9 cellular contexts compared by ENCODE assay signal in genomic region chr18:33440011-33440383, GRCh38. TPM values are rescaled to one million over a fixed set of nuclear protein-coding genes. Genes with fewer than 3 reads are reported as not detected.
A peak's percentile ranks its signal among the peaks of the same experiment; 100 is the strongest.
DNase-seq lines count a peak whose midpoint lies in the region; ATAC-seq and TF ChIP-seq lines count a peak whose summit lies in the region.
"Had no signal": no experiment of that assay in that cellular context is flagged by ENCODE, and none has a peak within 500 bp of the region (broad histone marks: within the 10 kb centered on the region; RNA-seq: fewer than 3 reads in every experiment).

No MANE protein-coding gene starts in this region.

- peak overlapping the region; percentile 79 for H3K4me3 Mint-ChIP-seq in glutamatergic neuron (ENCODE audit: unreplicated experiment)

- H3F3A ChIP-seq in SK-N-SH (replicated peaks; ENCODE audit: insufficient read depth) (no peaks in the 10 kb centered on the region), MM.1S (ENCODE audit: insufficient read depth, low read length) (no peaks in the 10 kb centered on the region)

- H3K36me3 Mint-ChIP-seq in glutamatergic neuron (ENCODE audit: unreplicated experiment), result no peaks in the 10 kb centered on the region

- intact Hi-C loops in ovary (cut with DNase I), result no loop called here

- H3K4me1 Mint-ChIP-seq in glutamatergic neuron (ENCODE audit: low read depth, unreplicated experiment), result no peaks in the 10 kb centered on the region

- H3K27ac Mint-ChIP-seq in glutamatergic neuron (ENCODE audit: unreplicated experiment), result no peak overlapping the region

- CTCF ChIA-PET in SK-N-SH (lab: Yijun Ruan, JAX), result interaction anchor here (0.7 to 1.5 kb wide), 10 partner anchors 9 to 322 kb away, joined by 3 to 6 read pairs (median 3); no protein-coding TSS in a partner anchor

- TF ChIP-seq EP300 in SK-N-SH (IDR thresholded peaks at IDR 0.05; ENCODE audit: borderline replicate concordance in 1 of 2, low read depth in 1 of 2, low read length in 1 of 2), result no peak
- TF ChIP-seq EP300 in ovary (IDR thresholded peaks at IDR 0.05), result no peak

- peak overlapping the region; percentile 57 to 58 for H3K4me3 ChIP-seq in SK-N-SH (ENCODE audit: low read depth in 2 of 2, low read length in 1 of 2)
- peak overlapping the region; percentile 53 for H3K4me3 ChIP-seq in ovary
- H3K4me3 ChIP-seq in MM.1S (ENCODE audit: low read length), result no peak overlapping the region
- H3K4me3 ChIP-seq: BLaER1 treated with 17β-estradiol and CSF1 and Interleukin-3, amounts not matched to agents 10 nM and 100 nM had no signal

- DNase-seq in NCI-H345 (lab: John Stamatoyannopoulos, UW), result peak; percentile 45
- no peak for DNase-seq in NCI-H345 treated with DMSO at 0.1 percent for 48 hours (lab: John Stamatoyannopoulos, UW; ENCODE audit: unreplicated experiment)
- DNase-seq in SK-N-SH, result peak; percentile 71
- DNase-seq in glutamatergic neuron, result peak; percentile 72
- peak; percentile 61 to 76 (median 63) for DNase-seq in ovary
- DNase-seq in MM.1S, result no peak
- DNase-seq in KG1 (lab: John Stamatoyannopoulos, UW), result no peak

- H3K36me3 ChIP-seq in SK-N-SH (replicated peaks in 1 of 2; ENCODE audit: control insufficient read depth in 1 of 2, insufficient read depth in 2 of 2, low read length in 1 of 2) (no peaks in the 10 kb centered on the region), ovary (no peaks in the 10 kb centered on the region), MM.1S (replicated peaks; ENCODE audit: insufficient read depth, low read length) (no peaks in the 10 kb centered on the region)
- H3K36me3 ChIP-seq: BLaER1 treated with 17β-estradiol and CSF1 and Interleukin-3, amounts not matched to agents 10 nM and 100 nM had no signal

- H3K9me2 ChIP-seq in SK-N-SH, result no peaks in the 10 kb centered on the region
- H3K9me2 ChIP-seq in MM.1S (replicated peaks; ENCODE audit: insufficient read depth, low read length), result no peaks in the 10 kb centered on the region

- no peak overlapping the region for H3K27ac ChIP-seq in SK-N-SH (ENCODE audit: low read depth in 2 of 2, low read length in 1 of 2)
- H3K27ac ChIP-seq in ovary, result peak overlapping the region; percentile 79 to 86
- H3K27ac ChIP-seq in MM.1S (ENCODE audit: low read length), result no peak overlapping the region
- H3K27ac ChIP-seq: BLaER1 treated with 17β-estradiol and CSF1 and Interleukin-3, amounts not matched to agents 10 nM and 100 nM had no signal

- TF ChIP-seq CTCF in SK-N-SH (IDR thresholded peaks at IDR 0.05) (peak; percentile 57), glutamatergic neuron (IDR thresholded peaks at IDR 0.05; ENCODE audit: partially characterized antibody, unreplicated experiment) (no peak), ovary (IDR thresholded peaks at IDR 0.05) (peak; percentile 17 to 47 (median 28)), MM.1S (IDR thresholded peaks at IDR 0.05; ENCODE audit: low read length) (no peak)

- H3K27me3 ChIP-seq in SK-N-SH (ENCODE audit: insufficient read depth) (peaks cover 13% of the 10 kb centered on the region; the same call in 1 of the 2 replicates), ovary (no peaks in the 10 kb centered on the region), MM.1S (replicated peaks; ENCODE audit: insufficient read depth, low read length) (no peaks in the 10 kb centered on the region)
- H3K27me3 ChIP-seq: BLaER1 treated with 17β-estradiol and CSF1 and Interleukin-3, amounts not matched to agents 10 nM and 100 nM had no signal

- H3K9ac ChIP-seq in SK-N-SH (no peak overlapping the region), MM.1S (ENCODE audit: low read length) (no peak overlapping the region)
- H3K9ac ChIP-seq: BLaER1 treated with 17β-estradiol and CSF1 and Interleukin-3, amounts not matched to agents 10 nM and 100 nM had no signal

- no peak for ATAC-seq in HG03135 (IDR thresholded peaks at IDR 0.05; ENCODE audit: unreplicated experiment)

- 1% methylated on average over 9 of the region's 9 CpGs for WGBS in SK-N-SH (ENCODE audit: low lambda C conversion rate)
- 2 to 5% (median 2%) methylated on average over 9 of the region's 9 CpGs for WGBS in ovary, 3 donors

- H3K9me3 ChIP-seq in SK-N-SH (no peaks in the 10 kb centered on the region), ovary (no peaks in the 10 kb centered on the region), MM.1S (replicated peaks; ENCODE audit: insufficient read depth, low read length) (no peaks in the 10 kb centered on the region)

- H3K4me2 ChIP-seq in SK-N-SH, result peak overlapping the region; percentile 76; the same call in 1 of the 2 replicates
- no peak overlapping the region for H3K4me2 ChIP-seq in MM.1S (ENCODE audit: low read depth, low read length)
- H3K4me2 ChIP-seq: BLaER1 treated with 17β-estradiol and CSF1 and Interleukin-3, amounts not matched to agents 10 nM and 100 nM had no signal

- TF ChIP-seq POLR2A in ovary (IDR thresholded peaks at IDR 0.05), result no peak

- no peaks in the 10 kb centered on the region for H3K79me2 ChIP-seq in SK-N-SH (ENCODE audit: insufficient read depth)
- H3K79me2 ChIP-seq in MM.1S (ENCODE audit: low read length), result no peaks in the 10 kb centered on the region

- 0 out of 2 replicates have a peak overlapping the region, but pooled peaks have one; percentile 50 for H2AFZ ChIP-seq in SK-N-SH (ENCODE audit: low read depth)
- no peak overlapping the region for H2AFZ ChIP-seq in MM.1S (ENCODE audit: low read length)

- H3K4me1 ChIP-seq in SK-N-SH (ENCODE audit: control insufficient read depth in 1 of 2, insufficient read depth in 2 of 2, low read depth in 1 of 2, low read length in 1 of 2) (peaks cover 0 to 2% of the 10 kb centered on the region in 2 experiments; a peak in 2 of 4 replicates), ovary (ENCODE audit: insufficient read depth) (no peaks in the 10 kb centered on the region), MM.1S (ENCODE audit: low read length) (no peaks in the 10 kb centered on the region)
- H3K4me1 ChIP-seq: BLaER1 treated with 17β-estradiol and CSF1 and Interleukin-3, amounts not matched to agents 10 nM and 100 nM had no signal

- peaks cover 3% of the 10 kb centered on the region for H3K27me3 Mint-ChIP-seq in glutamatergic neuron (ENCODE audit: unreplicated experiment)

- peak; percentile 39; the same call in 1 of the 2 replicates for TF ChIP-seq RAD21 in SK-N-SH (IDR thresholded peaks at IDR 0.05; ENCODE audit: low read length)

- H4K20me1 ChIP-seq in SK-N-SH (ENCODE audit: insufficient read depth) (0 out of 2 replicates have a peak, but pooled peaks cover 4% of the 10 kb centered on the region), MM.1S (ENCODE audit: insufficient read depth, low read length) (no peaks in the 10 kb centered on the region)
- H4K20me1 ChIP-seq: BLaER1 treated with 17β-estradiol and CSF1 and Interleukin-3, amounts not matched to agents 10 nM and 100 nM had no signal

- POLR2A ChIA-PET in SK-N-SH (lab: Yijun Ruan, JAX), result no interaction called here

- no peaks in the 10 kb centered on the region for H3K9me3 Mint-ChIP-seq in glutamatergic neuron (ENCODE audit: unreplicated experiment)

TF ChIP-seq in SK-N-SH, 30 proteins besides CTCF, POLR2A, EP300 and RAD21:
- TF ChIP-seq SMC3 (IDR thresholded peaks at IDR 0.05; ENCODE audit: low read depth, low read length), result peak; percentile 26; the same call in 1 of the 2 replicates
- no peak for TF ChIP-seq RFX5 (IDR thresholded peaks at IDR 0.05; ENCODE audit: low read length)
- no peak for TF ChIP-seq FOSL2 (IDR thresholded peaks at IDR 0.05; ENCODE audit: borderline replicate concordance, low read depth)
- no peak for TF ChIP-seq ELF1 (IDR thresholded peaks at IDR 0.05)
- no peak for TF ChIP-seq JUND (IDR thresholded peaks at IDR 0.05)
- no peak for TF ChIP-seq TCF12 (IDR thresholded peaks at IDR 0.05)
- no peak for TF ChIP-seq SIN3A (IDR thresholded peaks at IDR 0.05; ENCODE audit: borderline replicate concordance, low read depth, low read length)
- no peak for TF ChIP-seq MXI1 (IDR thresholded peaks at IDR 0.05; ENCODE audit: low read depth, low read length)
TF ChIP-seq in SK-N-SH: peak in this region for 1.

RNA-seq across cellular contexts. Expression of gene CCDC178, which starts 0.5 kb away (rescaled TPM):
- not detected in 2 replicates for polyA plus RNA-seq in SK-N-SH (2012; rRNA removed)
- polyA plus RNA-seq in SK-N-SH (2012; cell fraction: cytosol; rRNA removed), result not detected in 2 replicates
- not detected in 2 replicates for polyA plus RNA-seq in SK-N-SH (2012; cell fraction: nucleus; rRNA removed)
- total RNA-seq in glutamatergic neuron (ENCODE audit: unreplicated experiment), result not detected
- total RNA-seq in ovary, result 1 to 10 TPM; 2.4 to 5.4 (median 3.2) TPM
- polyA plus RNA-seq in ovary, result 10 to 100 TPM in 1 of 2 donors, 1 to 10 TPM in 1; 7.0 to 11.8 TPM

Comparison
In these comparisons a context has a peak if more than half of its experiments do, and no peak if none do; other contexts are left out.
1. DNase-seq: peak in NCI-H345 (single experiment), SK-N-SH (single experiment), glutamatergic neuron (single experiment) and ovary (5 of 5); none in NCI-H345 treated with DMSO at 0.1 percent for 48 hours (single experiment), MM.1S (single experiment) and KG1 (single experiment).
2. H3K27ac ChIP-seq: peak in ovary (2 of 2); none in SK-N-SH (0 of 2) and MM.1S (single experiment).
3. CTCF ChIP-seq: peak in SK-N-SH (single experiment) and ovary (3 of 3); none in glutamatergic neuron (single experiment) and MM.1S (single experiment).